ENCODE assay signal across 21 cellular contexts in genomic region chr18:76345901-76346300, GRCh38.
"Had no signal": no experiment of that assay in that cellular context is flagged by ENCODE, and none has a peak within 500 bp of the region (broad histone marks: within the 10 kb centered on the region; RNA-seq: fewer than 3 reads in every experiment).

No MANE protein-coding gene starts in this region.

- H3K36me3 Mint-ChIP-seq: memory B cell; naive thymus-derived CD8-positive, alpha-beta T cell; neural progenitor cell had no signal

- DNase-seq: left ventricle myocardium superior; midbrain; mucosa of descending colon; naive thymus-derived CD8-positive, alpha-beta T cell; occipital lobe; right lobe of liver; stimulated activated CD4-positive, alpha-beta T cell treated with anti-CD3 and anti-CD28 coated beads, Interleukin-12 subunit alpha, Interleukin-12 subunit beta, amount 100 ng/mL, for 4 hours; stimulated activated CD4-positive, alpha-beta T cell treated with anti-CD3 and anti-CD28 coated beads, Interleukin-15, amount 100 ng/mL, for 24 hours; stimulated activated CD4-positive, alpha-beta T cell treated with anti-CD3 and anti-CD28 coated beads, Interleukin-2, amount 100 ng/mL, for 24 hours; stimulated activated CD4-positive, alpha-beta T cell treated with anti-CD3 and anti-CD28 coated beads, Interleukin-4, amount 100 ng/mL, for 1 hour; stimulated activated naive B cell treated with anti-CD40 and anti-IgM and Interleukin-4, amounts not matched to agents 10 μg/mL and 1 μg/mL and 100 μg/mL, for 72 hours; stimulated activated naive CD8-positive, alpha-beta T cell treated with anti-CD3 and anti-CD28 coated beads, Interleukin-15, Interleukin-2, amounts not matched to agents 100 U/mL and 50 U/mL, for 24 hours; stomach; testis; tibial artery; trophoblast cell; upper lobe of right lung had no signal

- H3K9me3 Mint-ChIP-seq: neural progenitor cell had no signal

- ATAC-seq: left ventricle myocardium superior; mucosa of descending colon; naive thymus-derived CD8-positive, alpha-beta T cell; right lobe of liver; stimulated activated naive B cell treated with anti-CD40 and anti-IgM and Interleukin-4, amounts not matched to agents 10 μg/mL and 1 μg/mL and 100 μg/mL, for 72 hours; stimulated activated naive CD8-positive, alpha-beta T cell treated with anti-CD3 and anti-CD28 coated beads, Interleukin-15, Interleukin-2, amounts not matched to agents 100 U/mL and 50 U/mL, for 24 hours; upper lobe of right lung had no signal

- H3K4me3 Mint-ChIP-seq: memory B cell; nephron; neural progenitor cell; stimulated activated naive B cell treated with anti-CD40 and anti-IgM and Interleukin-4, amounts not matched to agents 10 μg/mL and 1 μg/mL and 100 μg/mL, for 72 hours had no signal

- H3K27ac Mint-ChIP-seq: memory B cell; naive thymus-derived CD8-positive, alpha-beta T cell; nephron; neural progenitor cell; progenitor cell of endocrine pancreas; stimulated activated naive B cell treated with anti-CD40 and anti-IgM and Interleukin-4, amounts not matched to agents 10 μg/mL and 1 μg/mL and 100 μg/mL, for 72 hours had no signal
